8 cellular contexts compared by ENCODE assay signal in genomic region chr19:11881151-11881800, GRCh38. TPM values are rescaled to one million over a fixed set of nuclear protein-coding genes. Genes with fewer than 3 reads are reported as not detected.
DNase-seq lines count a peak whose midpoint lies in the region; ATAC-seq and TF ChIP-seq lines count a peak whose summit lies in the region.

No MANE protein-coding gene starts in this region.

- H3K9me3 Mint-ChIP-seq in activated naive CD8-positive, alpha-beta T cell treated with anti-CD3 and anti-CD28 coated beads for 36 hours, result no peaks in the 10 kb centered on the region

- no peak overlapping the region for H3K27ac Mint-ChIP-seq in activated naive CD8-positive, alpha-beta T cell treated with anti-CD3 and anti-CD28 coated beads for 36 hours

- H3K36me3 ChIP-seq in MG63 (no peaks in the 10 kb centered on the region), cardiac muscle cell (no peaks in the 10 kb centered on the region)

- peak; percentile 80 for TF ChIP-seq CTCF in cardiac muscle cell (IDR thresholded peaks at IDR 0.05; ENCODE audit: low read depth, low read length)

- H3K4me3 ChIP-seq in MG63, result no peak overlapping the region
- no peak overlapping the region for H3K4me3 ChIP-seq in cardiac muscle cell

- no peaks in the 10 kb centered on the region for H3K27me3 Mint-ChIP-seq in activated naive CD8-positive, alpha-beta T cell treated with anti-CD3 and anti-CD28 coated beads for 36 hours

- H3K4me3 Mint-ChIP-seq in activated naive CD8-positive, alpha-beta T cell treated with anti-CD3 and anti-CD28 coated beads for 36 hours, result no peak overlapping the region

- DNase-seq in Daoy (ENCODE audit: low read depth) (peak; percentile 68), MG63 (peak; percentile 26), SKM-1 (lab: John Stamatoyannopoulos, UW; ENCODE audit: unreplicated experiment) (peak; percentile 70), cardiac muscle cell (ENCODE audit: low read depth in 1 of 2, low spot score in 1 of 2) (peak; percentile 71 to 82), retina (peak; percentile 76)
- peak; percentile 53 for DNase-seq in activated naive CD8-positive, alpha-beta T cell treated with anti-CD3 and anti-CD28 coated beads for 36 hours

- H3K4me1 ChIP-seq in cardiac muscle cell (ENCODE audit: low read depth), result no peaks in the 10 kb centered on the region

- H3K27ac ChIP-seq in cardiac muscle cell, result no peak overlapping the region

- peaks cover 17% of the 10 kb centered on the region for H3K9me3 ChIP-seq in MG63
- no peaks in the 10 kb centered on the region for H3K9me3 ChIP-seq in cardiac muscle cell (ENCODE audit: low read depth)

- H3K27me3 ChIP-seq in MG63 (no peaks in the 10 kb centered on the region), cardiac muscle cell (no peaks in the 10 kb centered on the region)

- ATAC-seq in GM21515 (IDR thresholded peaks at IDR 0.05; ENCODE audit: unreplicated experiment) (no peak), HG03565 (IDR thresholded peaks at IDR 0.05; ENCODE audit: unreplicated experiment) (no peak)

- H3K4me1 Mint-ChIP-seq in activated naive CD8-positive, alpha-beta T cell treated with anti-CD3 and anti-CD28 coated beads for 36 hours, result peaks cover 2% of the 10 kb centered on the region

- H3K36me3 Mint-ChIP-seq in activated naive CD8-positive, alpha-beta T cell treated with anti-CD3 and anti-CD28 coated beads for 36 hours, result no peaks in the 10 kb centered on the region

RNA-seq across cellular contexts. Expression of gene ZNF69, which starts 6.3 kb away (rescaled TPM):
- total RNA-seq in Daoy (2014; rRNA removed; shearing (Covaris generic)), result 5.2 and 7.0 TPM in 2 replicates
- not detected in 2 replicates for total RNA-seq in MG63 (2014; rRNA removed; shearing (Covaris generic); ENCODE audit: low replicate concordance)
- total RNA-seq in activated naive CD8-positive, alpha-beta T cell treated with anti-CD3 and anti-CD28 coated beads for 36 hours, result 1 to 10 TPM; 2.8 to 3.8 TPM
- total RNA-seq in cardiac muscle cell, result 19.2 and 25.3 TPM in 2 replicates
- 12.2 and 13.6 TPM in 2 replicates for polyA plus RNA-seq in cardiac muscle cell

RNA-seq across cellular contexts. Expression of gene ZNF439, which starts 32.8 kb away (rescaled TPM):
- total RNA-seq in Daoy (2014; rRNA removed; shearing (Covaris generic)), result 2.9 and 4.8 TPM in 2 replicates
- 0.40 and 0.64 TPM in 2 replicates for total RNA-seq in MG63 (2014; rRNA removed; shearing (Covaris generic); ENCODE audit: low replicate concordance)
- total RNA-seq in activated naive CD8-positive, alpha-beta T cell treated with anti-CD3 and anti-CD28 coated beads for 36 hours, result 1 to 10 TPM; 6.0 to 6.4 TPM
- total RNA-seq in cardiac muscle cell, result 0.07 and 3.6 TPM in 2 replicates
- 3.0 TPM in 1 of 2 replicates, not detected in the other for polyA plus RNA-seq in cardiac muscle cell

RNA-seq across cellular contexts. Expression of gene ZNF700, which starts 43.6 kb away (rescaled TPM):
- total RNA-seq in Daoy (2014; rRNA removed; shearing (Covaris generic)), result 5.7 and 8.7 TPM in 2 replicates
- total RNA-seq in MG63 (2014; rRNA removed; shearing (Covaris generic); ENCODE audit: low replicate concordance), result 19.3 and 24.5 TPM in 2 replicates
- total RNA-seq in activated naive CD8-positive, alpha-beta T cell treated with anti-CD3 and anti-CD28 coated beads for 36 hours, result 10 to 100 TPM; 10.2 to 11.3 TPM
- total RNA-seq in cardiac muscle cell, result 7.6 and 10.3 TPM in 2 replicates
- 3.3 and 6.9 TPM in 2 replicates for polyA plus RNA-seq in cardiac muscle cell

Comparison
In these comparisons a context has a peak if more than half of its experiments do, and no peak if none do; other contexts are left out.
1. DNase-seq: peak in every context shown above with its lines; median percentile 76 in cardiac muscle cell; 76 in retina; 70 in SKM-1; 68 in Daoy; 53 in activated naive CD8-positive, alpha-beta T cell treated with anti-CD3 and anti-CD28 coated beads for 36 hours; 26 in MG63.